ENCODE assay signal across 8 cellular contexts in the genomic region with DNA sequence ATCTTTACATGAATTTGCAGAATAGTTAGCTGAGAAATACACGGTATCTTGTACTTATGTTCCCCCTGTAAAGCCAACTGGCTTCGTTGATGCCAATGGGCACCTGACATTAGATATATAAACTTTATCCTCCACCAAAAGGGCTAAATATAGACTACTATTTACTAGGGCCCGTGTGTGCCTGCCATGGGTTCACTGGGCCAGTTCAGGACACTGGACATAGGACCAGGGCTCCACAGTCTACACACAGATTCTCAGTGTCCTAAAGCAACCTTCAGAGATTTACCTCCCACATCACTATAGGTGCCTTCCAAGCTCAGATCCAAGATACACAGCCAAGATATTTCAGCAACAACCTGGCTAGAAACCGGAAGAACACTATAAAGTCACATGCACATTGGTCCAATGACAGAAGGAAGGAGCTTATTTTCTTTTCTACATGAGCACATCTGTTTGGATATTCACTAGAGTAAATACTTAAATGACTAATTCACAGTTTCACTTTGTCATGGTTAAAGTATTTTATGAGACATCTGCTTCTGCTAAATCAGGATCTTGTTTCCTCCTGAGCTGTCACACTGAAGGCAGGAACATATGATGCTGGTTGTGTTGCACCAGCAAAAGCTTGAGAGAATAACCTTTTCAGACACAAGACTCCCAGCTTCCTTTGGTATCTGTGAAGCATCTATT.
DNase-seq lines count a peak whose midpoint lies in the region; ATAC-seq and TF ChIP-seq lines count a peak whose summit lies in the region.

No MANE protein-coding gene starts in this region.

- WGBS in esophagus squamous epithelium, 2 donors: 69 to 70% methylated on average over 4 of the region's 4 CpGs
- 72 to 79% (median 74%) methylated on average over 4 of the region's 4 CpGs for WGBS in ovary, 3 donors

- peaks cover 0 to 29% (median 0%) of the 10 kb centered on the region in 3 donors for H3K4me1 ChIP-seq in esophagus squamous epithelium
- H3K4me1 ChIP-seq in ovary (ENCODE audit: insufficient read depth): no peaks in the 10 kb centered on the region

- intact Hi-C loops in esophagus squamous epithelium (cut with DNase I) (no loop called here), ovary (cut with DNase I) (loop anchor here in 1 of 4 donors (10.0 kb wide), 1 partner anchor 55 kb away; no protein-coding TSS in a partner anchor)

- DNase-seq in DMS 273 treated with DMSO at 0.1 percent for 48 hours (lab: John Stamatoyannopoulos, UW) (peak; percentile 29), esophagus squamous epithelium (lab: John Stamatoyannopoulos, UW) (no peak), germinal center (ENCODE audit: low spot score) (no peak), ovary (no peak), SHP77 treated with DMSO at 0.1 percent for 48 hours (lab: John Stamatoyannopoulos, UW) (no peak)
- DNase-seq in activated CD8-positive, alpha-beta memory T cell treated with anti-CD3 and anti-CD28 coated beads, Interleukin-2, amount 50 U/mL, for 4 hours: no peak

- H3K27me3 ChIP-seq in esophagus squamous epithelium (no peaks in the 10 kb centered on the region), ovary (no peaks in the 10 kb centered on the region)

- TF ChIP-seq CTCF in esophagus squamous epithelium (IDR thresholded peaks at IDR 0.05) (no peak), ovary (IDR thresholded peaks at IDR 0.05) (no peak)

- H3K27ac ChIP-seq in esophagus squamous epithelium: peak overlapping the region; percentile 17 to 70 (median 63)
- no peak overlapping the region for H3K27ac ChIP-seq in ovary

- TF ChIP-seq EP300 in ovary (IDR thresholded peaks at IDR 0.05): no peak

- peak; percentile 68 for ATAC-seq in GM19397 (IDR thresholded peaks at IDR 0.05; ENCODE audit: unreplicated experiment)
- ATAC-seq in HG03460 (IDR thresholded peaks at IDR 0.05; ENCODE audit: unreplicated experiment): peak; percentile 62

- TF ChIP-seq POLR2A in esophagus squamous epithelium (IDR thresholded peaks at IDR 0.05) (no peak), ovary (IDR thresholded peaks at IDR 0.05) (no peak)

- no peaks in the 10 kb centered on the region for H3K9me3 ChIP-seq in esophagus squamous epithelium
- H3K9me3 ChIP-seq in ovary: no peaks in the 10 kb centered on the region

- H3K4me3 ChIP-seq in esophagus squamous epithelium (no peak overlapping the region), ovary (no peak overlapping the region)

- H3K36me3 ChIP-seq in esophagus squamous epithelium (no peaks in the 10 kb centered on the region), ovary (no peaks in the 10 kb centered on the region)

Comparison
In these comparisons a context has a peak if more than half of its experiments do, and no peak if none do; other contexts are left out.
1. H3K27ac ChIP-seq: peak in esophagus squamous epithelium (4 of 4); none in ovary (0 of 2).